Comparison of ENCODE assay signal across 32 cellular contexts in the genomic region with DNA sequence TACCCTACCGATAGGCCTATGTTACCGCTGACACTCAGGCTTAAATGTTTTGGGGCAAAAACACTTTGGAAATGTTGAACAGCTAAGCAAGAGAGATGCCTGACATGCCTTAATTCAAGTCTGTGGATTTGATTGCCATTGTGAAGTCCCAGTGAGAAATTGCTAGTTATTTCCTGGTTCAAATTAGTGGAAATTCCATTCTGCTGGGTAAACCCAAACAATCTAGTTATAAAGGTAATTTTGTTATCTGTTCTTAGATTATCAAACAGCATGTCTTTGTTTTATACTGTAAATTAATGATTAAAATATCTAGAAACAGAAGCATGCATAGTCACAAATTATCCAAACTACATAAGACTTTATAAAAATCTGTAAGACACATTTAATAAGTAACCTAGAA.
"Had no signal": no experiment of that assay in that cellular context is flagged by ENCODE, and none has a peak within 500 bp of the region (broad histone marks: within the 10 kb centered on the region; RNA-seq: fewer than 3 reads in every experiment).

No MANE protein-coding gene starts in this region.

- H3K9me3 Mint-ChIP-seq: activated CD4-positive, alpha-beta memory T cell treated with anti-CD3 and anti-CD28 coated beads, Interleukin-2, amount 10 ng/mL, durations not matched to agents 7 days and 5 days; activated CD4-positive, alpha-beta T cell treated with anti-CD3 and anti-CD28 coated beads, Interleukin-2, amount 10 ng/mL, durations not matched to agents 7 days and 5 days; activated naive CD4-positive, alpha-beta T cell treated with anti-CD3 and anti-CD28 coated beads, Interleukin-2, amount 10 ng/mL, durations not matched to agents 7 days and 5 days; activated naive CD4-positive, alpha-beta T cell treated with anti-CD3 and anti-CD28 coated beads, Interleukin-2, amount 50 U/mL, for 72 hours; activated naive CD8-positive, alpha-beta T cell treated with anti-CD3 and anti-CD28 coated beads, Interleukin-2, amount 10 ng/mL, durations not matched to agents 7 days and 5 days; activated T-cell treated with anti-CD3 and anti-CD28 coated beads, Interleukin-2, amount 50 U/mL, for 24 hours; activated T-cell treated with anti-CD3 and anti-CD28 coated beads, Interleukin-2, amount 50 U/mL, for 72 hours; brain; WTC11 had no signal

- H3K4me3 ChIP-seq: breast epithelium, cardiac muscle cell, colonic mucosa, esophagus squamous epithelium, gastroesophageal sphincter had no signal

- H3K9me3 ChIP-seq: breast epithelium, colonic mucosa, esophagus squamous epithelium, gastroesophageal sphincter had no signal

- DNase-seq: activated CD4-positive, alpha-beta memory T cell treated with anti-CD3 and anti-CD28 coated beads, Interleukin-2, amount 10 ng/mL, durations not matched to agents 7 days and 5 days; activated CD4-positive, alpha-beta T cell treated with anti-CD3 and anti-CD28 coated beads for 1 hour; activated CD4-positive, alpha-beta T cell treated with anti-CD3 and anti-CD28 coated beads for 4 hours; activated CD4-positive, alpha-beta T cell treated with anti-CD3 and anti-CD28 coated beads, Interleukin-2, amount 10 ng/mL, durations not matched to agents 7 days and 5 days; activated CD4-positive, alpha-beta T cell treated with anti-CD3 and anti-CD28 coated beads, Interleukin-2, amount 50 U/mL, for 4 hours; activated CD8-positive, alpha-beta memory T cell treated with anti-CD3 and anti-CD28 coated beads, Interleukin-2, amount 50 U/mL, for 48 hours; activated gamma-delta T cell; activated naive CD4-positive, alpha-beta T cell; activated naive CD4-positive, alpha-beta T cell treated with anti-CD3 and anti-CD28 coated beads, Interleukin-2, amount 10 ng/mL, durations not matched to agents 7 days and 5 days; activated naive CD8-positive, alpha-beta T cell treated with anti-CD3 and anti-CD28 coated beads, Interleukin-2, amount 10 ng/mL, durations not matched to agents 7 days and 5 days; activated T-cell treated with anti-CD3 and anti-CD28 coated beads for 4 hours; activated T-cell treated with anti-CD3 and anti-CD28 coated beads, Interleukin-2, amount 50 U/mL, for 24 hours; activated T-cell treated with anti-CD3 and anti-CD28 coated beads, Interleukin-2, amount 50 U/mL, for 72 hours; anterior cingulate cortex; central memory CD4-positive, alpha-beta T cell; cerebellar nuclear complex; colonic mucosa; effector CD8-positive, alpha-beta T cell; esophagus squamous epithelium; foreskin melanocyte; T-helper 2 cell had no signal

- ATAC-seq: activated naive CD4-positive, alpha-beta T cell treated with anti-CD3 and anti-CD28 coated beads, Interleukin-2, amount 50 U/mL, for 72 hours; activated T-cell treated with anti-CD3 and anti-CD28 coated beads, Interleukin-2, amount 50 U/mL, for 72 hours; gastroesophageal sphincter had no signal

- H3K4me1 ChIP-seq: breast epithelium, colonic mucosa, esophagus squamous epithelium, gastroesophageal sphincter had no signal

- H3K4me1 Mint-ChIP-seq: activated CD4-positive, alpha-beta memory T cell treated with anti-CD3 and anti-CD28 coated beads, Interleukin-2, amount 10 ng/mL, durations not matched to agents 7 days and 5 days; activated CD4-positive, alpha-beta T cell treated with anti-CD3 and anti-CD28 coated beads, Interleukin-2, amount 10 ng/mL, durations not matched to agents 7 days and 5 days; activated naive CD4-positive, alpha-beta T cell treated with anti-CD3 and anti-CD28 coated beads, Interleukin-2, amount 10 ng/mL, durations not matched to agents 7 days and 5 days; activated naive CD8-positive, alpha-beta T cell treated with anti-CD3 and anti-CD28 coated beads, Interleukin-2, amount 10 ng/mL, durations not matched to agents 7 days and 5 days had no signal

- H3K27me3 ChIP-seq: breast epithelium, cardiac muscle cell, colonic mucosa, esophagus squamous epithelium, gastroesophageal sphincter had no signal

- H3K4me3 Mint-ChIP-seq: activated CD4-positive, alpha-beta memory T cell treated with anti-CD3 and anti-CD28 coated beads, Interleukin-2, amount 10 ng/mL, durations not matched to agents 7 days and 5 days; activated CD4-positive, alpha-beta T cell treated with anti-CD3 and anti-CD28 coated beads, Interleukin-2, amount 10 ng/mL, durations not matched to agents 7 days and 5 days; activated naive CD4-positive, alpha-beta T cell treated with anti-CD3 and anti-CD28 coated beads, Interleukin-2, amount 10 ng/mL, durations not matched to agents 7 days and 5 days; activated naive CD8-positive, alpha-beta T cell treated with anti-CD3 and anti-CD28 coated beads, Interleukin-2, amount 10 ng/mL, durations not matched to agents 7 days and 5 days; activated T-cell treated with anti-CD3 and anti-CD28 coated beads, Interleukin-2, amount 50 U/mL, for 24 hours; activated T-cell treated with anti-CD3 and anti-CD28 coated beads, Interleukin-2, amount 50 U/mL, for 72 hours; brain; WTC11 had no signal

- H3K36me3 ChIP-seq: breast epithelium, cardiac muscle cell, colonic mucosa, esophagus squamous epithelium, gastroesophageal sphincter had no signal

- H3K27me3 Mint-ChIP-seq: activated CD4-positive, alpha-beta T cell treated with anti-CD3 and anti-CD28 coated beads, Interleukin-2, amount 10 ng/mL, durations not matched to agents 7 days and 5 days; activated naive CD4-positive, alpha-beta T cell treated with anti-CD3 and anti-CD28 coated beads, Interleukin-2, amount 10 ng/mL, durations not matched to agents 7 days and 5 days; activated naive CD8-positive, alpha-beta T cell treated with anti-CD3 and anti-CD28 coated beads, Interleukin-2, amount 10 ng/mL, durations not matched to agents 7 days and 5 days; activated T-cell treated with anti-CD3 and anti-CD28 coated beads, Interleukin-2, amount 50 U/mL, for 24 hours; brain had no signal

- H3K27ac Mint-ChIP-seq: activated CD4-positive, alpha-beta memory T cell treated with anti-CD3 and anti-CD28 coated beads, Interleukin-2, amount 10 ng/mL, durations not matched to agents 7 days and 5 days; activated CD4-positive, alpha-beta T cell treated with anti-CD3 and anti-CD28 coated beads, Interleukin-2, amount 10 ng/mL, durations not matched to agents 7 days and 5 days; activated naive CD4-positive, alpha-beta T cell treated with anti-CD3 and anti-CD28 coated beads, Interleukin-2, amount 10 ng/mL, durations not matched to agents 7 days and 5 days; activated naive CD4-positive, alpha-beta T cell treated with anti-CD3 and anti-CD28 coated beads, Interleukin-2, amount 50 U/mL, for 72 hours; activated naive CD8-positive, alpha-beta T cell treated with anti-CD3 and anti-CD28 coated beads, Interleukin-2, amount 10 ng/mL, durations not matched to agents 7 days and 5 days; activated T-cell treated with anti-CD3 and anti-CD28 coated beads, Interleukin-2, amount 50 U/mL, for 24 hours; activated T-cell treated with anti-CD3 and anti-CD28 coated beads, Interleukin-2, amount 50 U/mL, for 72 hours; brain; WTC11 had no signal

- FAIRE-seq: endometrium, endothelial cell of umbilical vein, TTC549 had no signal

- H3K27ac ChIP-seq: breast epithelium, cardiac muscle cell, colonic mucosa, epithelial cell of prostate, esophagus squamous epithelium, gastroesophageal sphincter, VCaP had no signal
